Comparison of ENCODE assay signal across 8 cellular contexts in the genomic region with DNA sequence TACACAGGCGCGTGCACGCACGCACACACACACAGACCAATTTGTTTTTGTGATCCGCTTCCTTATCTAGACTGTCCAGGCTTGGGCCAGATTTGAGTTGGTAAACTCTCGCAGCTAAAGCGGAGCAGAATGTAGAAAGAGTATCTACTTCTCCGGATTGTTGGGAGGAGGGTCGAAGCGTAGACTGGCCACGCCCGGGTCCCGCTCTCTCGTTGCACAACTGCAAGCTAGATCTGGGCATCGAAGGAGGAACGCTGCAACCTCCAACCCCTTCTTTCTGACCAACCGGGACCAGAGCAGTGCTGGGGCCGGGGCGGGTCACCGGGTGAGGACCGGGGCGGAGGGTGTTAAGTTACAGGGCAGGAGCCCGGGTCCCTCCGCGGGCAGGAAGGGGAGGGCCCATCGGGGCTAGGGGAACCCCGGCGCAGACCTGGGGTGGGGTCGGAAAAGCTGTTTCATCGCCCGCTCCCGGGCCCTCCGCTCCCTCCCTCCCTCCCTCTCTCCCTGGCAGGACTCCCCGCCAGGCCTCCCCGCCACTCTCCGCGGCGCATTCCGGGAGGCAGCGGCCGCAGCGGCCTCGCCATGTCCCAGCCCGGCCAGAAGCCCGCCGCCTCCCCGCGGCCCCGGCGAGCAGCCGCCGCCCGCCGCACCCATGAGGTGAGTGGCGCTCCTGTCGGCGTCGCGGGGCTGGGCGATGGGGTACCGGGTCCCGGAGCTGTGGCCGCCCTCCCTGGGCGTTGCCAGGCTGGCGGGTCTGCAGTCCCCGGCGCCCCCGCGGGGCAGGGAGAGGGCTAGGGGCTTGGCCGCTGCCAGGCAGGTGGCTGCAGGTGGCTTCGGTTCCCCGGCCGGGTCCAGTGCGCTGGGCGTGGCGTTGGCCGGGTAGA. TPM values are rescaled to one million over a fixed set of nuclear protein-coding genes. Genes with fewer than 3 reads are reported as not detected.
DNase-seq lines count a peak whose midpoint lies in the region; ATAC-seq and TF ChIP-seq lines count a peak whose summit lies in the region.

A gene with protein sequence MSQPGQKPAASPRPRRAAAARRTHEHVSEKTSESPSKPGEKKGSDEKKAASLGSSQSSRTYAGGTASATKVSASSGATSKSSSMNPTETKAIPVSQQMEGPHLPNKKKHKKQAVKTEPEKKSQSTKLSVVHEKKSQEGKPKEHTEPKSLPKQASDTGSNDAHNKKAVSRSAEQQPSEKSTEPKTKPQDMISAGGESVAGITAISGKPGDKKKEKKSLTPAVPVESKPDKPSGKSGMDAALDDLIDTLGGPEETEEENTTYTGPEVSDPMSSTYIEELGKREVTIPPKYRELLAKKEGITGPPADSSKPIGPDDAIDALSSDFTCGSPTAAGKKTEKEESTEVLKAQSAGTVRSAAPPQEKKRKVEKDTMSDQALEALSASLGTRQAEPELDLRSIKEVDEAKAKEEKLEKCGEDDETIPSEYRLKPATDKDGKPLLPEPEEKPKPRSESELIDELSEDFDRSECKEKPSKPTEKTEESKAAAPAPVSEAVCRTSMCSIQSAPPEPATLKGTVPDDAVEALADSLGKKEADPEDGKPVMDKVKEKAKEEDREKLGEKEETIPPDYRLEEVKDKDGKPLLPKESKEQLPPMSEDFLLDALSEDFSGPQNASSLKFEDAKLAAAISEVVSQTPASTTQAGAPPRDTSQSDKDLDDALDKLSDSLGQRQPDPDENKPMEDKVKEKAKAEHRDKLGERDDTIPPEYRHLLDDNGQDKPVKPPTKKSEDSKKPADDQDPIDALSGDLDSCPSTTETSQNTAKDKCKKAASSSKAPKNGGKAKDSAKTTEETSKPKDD (plus strand): TSS at position 536 of the 884 bp plus-strand sequence. CDS start 47 bp downstream, at position 583.

- peaks cover 56 to 71% (median 66%) of the 10 kb centered on the region in 3 donors for H3K4me1 Mint-ChIP-seq in CD8-positive, alpha-beta memory T cell

- H3K36me3 Mint-ChIP-seq in CD8-positive, alpha-beta memory T cell, result peaks cover 0 to 18% (median 2%) of the 10 kb centered on the region in 3 donors

- no peaks in the 10 kb centered on the region for H3K9me3 ChIP-seq in CD8-positive, alpha-beta memory T cell (ENCODE audit: low read length)
- H3K9me3 ChIP-seq in neutrophil, result no peaks in the 10 kb centered on the region

- H3K27ac ChIP-seq in CD8-positive, alpha-beta memory T cell (ENCODE audit: low read depth, low read length), result peak within 1 kb of the TSS; percentile 92
- H3K27ac ChIP-seq in neutrophil (peak within 1 kb of the TSS; percentile 90), substantia nigra (ENCODE audit: low read depth, low read length, poor library complexity, severe bottlenecking) (peak within 1 kb of the TSS; percentile 88)

- peak within 1 kb of the TSS; percentile 98 to 99 (median 99) for H3K27ac Mint-ChIP-seq in CD8-positive, alpha-beta memory T cell

- peak within 1 kb of the TSS; percentile 91 to 99 (median 98) for H3K4me3 Mint-ChIP-seq in CD8-positive, alpha-beta memory T cell

- TF ChIP-seq CTCF in foreskin fibroblast (IDR thresholded peaks at IDR 0.05; ENCODE audit: low read depth, low read length) (no peak), neutrophil (IDR thresholded peaks at IDR 0.05) (no peak)

- peak; percentile 71 to 86 (median 76) for DNase-seq in CD8-positive, alpha-beta memory T cell
- DNase-seq in SHP77 (lab: John Stamatoyannopoulos, UW) (peak; percentile 57 to 74), activated gamma-delta T cell (lab: John Stamatoyannopoulos, UW) (peak; percentile 70), foreskin fibroblast (peak; percentile 98 to 99), substantia nigra (lab: John Stamatoyannopoulos, UW) (peak in 48 of 49 donors; percentile 14 to 82 (median 54))

- H3K9me3 Mint-ChIP-seq in CD8-positive, alpha-beta memory T cell, result no peaks in the 10 kb centered on the region

- POLR2A ChIA-PET in CD8-positive, alpha-beta memory T cell (lab: Charles Lee), result interaction anchor here (0.5 to 2.7 kb wide), 7 partner anchors 9 to 146 kb away, joined by 3 to 20 read pairs (median 4); a partner anchor contains a TSS

- no peaks in the 10 kb centered on the region for H3K36me3 ChIP-seq in CD8-positive, alpha-beta memory T cell (ENCODE audit: insufficient read depth, low read length)
- H3K36me3 ChIP-seq in neutrophil, result no peaks in the 10 kb centered on the region

- peak within 1 kb of the TSS; percentile 80 for H3K4me3 ChIP-seq in CD8-positive, alpha-beta memory T cell (ENCODE audit: low read length)
- H3K4me3 ChIP-seq in foreskin fibroblast (ENCODE audit: low read depth in 1 of 2, low read length in 2 of 2) (peak within 1 kb of the TSS; percentile 87 to 90), neutrophil (ENCODE audit: low read depth in 1 of 2, low read length in 1 of 2) (peak within 1 kb of the TSS; percentile 90 to 94)

- H3K4me1 ChIP-seq in CD8-positive, alpha-beta memory T cell (ENCODE audit: insufficient read depth, low read length), result peaks cover 36% of the 10 kb centered on the region
- peaks cover 13 to 26% of the 10 kb centered on the region in 2 experiments for H3K4me1 ChIP-seq in neutrophil (ENCODE audit: control insufficient read depth in 1 of 2, insufficient read depth in 1 of 2, low read depth in 1 of 2, low read length in 1 of 2)

- ATAC-seq in GM19395 (IDR thresholded peaks at IDR 0.05; ENCODE audit: unreplicated experiment) (peak; percentile 62), HG03558 (IDR thresholded peaks at IDR 0.05; ENCODE audit: extremely low read depth, unreplicated experiment) (peak; percentile 33)

- H3K27me3 Mint-ChIP-seq in CD8-positive, alpha-beta memory T cell, result no peaks in the 10 kb centered on the region

- CTCF ChIA-PET in CD8-positive, alpha-beta memory T cell (lab: Charles Lee), result interaction anchor here (1.1 to 1.9 kb wide), 9 partner anchors 9 to 318 kb away, joined by 3 to 10 read pairs (median 4); no protein-coding TSS in a partner anchor

- no peaks in the 10 kb centered on the region for H3K27me3 ChIP-seq in CD8-positive, alpha-beta memory T cell (ENCODE audit: insufficient read depth, low read length, poor library complexity, severe bottlenecking)
- H3K27me3 ChIP-seq in neutrophil, result peaks cover 7% of the 10 kb centered on the region

RNA-seq across cellular contexts. Expression of the gene that starts here (rescaled TPM):
- 100 to 1,000 TPM; 127 to 134 TPM for total RNA-seq in CD8-positive, alpha-beta memory T cell
- polyA plus RNA-seq in CD8-positive, alpha-beta memory T cell, result 94.6 TPM

Comparison
In these comparisons a context has a peak if more than half of its experiments do, and no peak if none do; other contexts are left out.
1. Peak in every context shown above with its lines: DNase-seq, ATAC-seq, H3K4me3 ChIP-seq and H3K27ac ChIP-seq.